9 cellular contexts compared by ENCODE assay signal in the genomic region with DNA sequence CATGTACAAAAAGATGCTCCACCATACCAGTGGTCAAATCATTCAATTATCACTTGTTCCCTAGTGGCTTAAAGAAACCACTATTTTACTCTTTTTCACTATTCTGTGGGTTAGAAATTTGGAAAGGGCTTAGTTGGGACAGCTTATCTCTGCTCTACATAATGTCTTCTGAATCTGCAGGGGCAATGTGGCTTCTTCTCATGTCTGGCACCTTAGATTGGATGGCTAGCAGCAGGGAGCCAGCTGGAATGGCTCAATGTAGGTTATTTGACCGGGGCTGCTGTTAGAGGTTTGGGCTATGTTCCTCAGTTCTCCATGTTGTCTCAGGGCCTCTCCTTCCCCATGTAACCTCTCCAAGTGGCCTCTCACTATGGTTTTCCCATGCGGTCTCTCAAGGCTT. TPM values are rescaled to one million over a fixed set of nuclear protein-coding genes. Genes with fewer than 3 reads are reported as not detected.
"Had no signal": no experiment of that assay in that cellular context is flagged by ENCODE, and none has a peak within 500 bp of the region (broad histone marks: within the 10 kb centered on the region; RNA-seq: fewer than 3 reads in every experiment).

No MANE protein-coding gene starts in this region.

- FAIRE-seq: G401.6, GM12878, GM12891, GM12892, GM18507, GM19239 had no signal

- H3K4me3 ChIP-seq: GM12878 had no signal

- DNase-seq: GDM1, GF-D8 had no signal

- ATAC-seq: GM12878 had no signal

RNA-seq across cellular contexts. Expression of gene EPHB1, which starts 57.5 kb away (rescaled TPM):
- total RNA-seq: G401 had no signal
